In genomic region chr12:79162948-79163347, GRCh38 we compare ENCODE assay signal across 30 cellular contexts.
DNase-seq lines count a peak whose midpoint lies in the region; ATAC-seq, FAIRE-seq and TF ChIP-seq lines count a peak whose summit lies in the region.
"Had no signal": no experiment of that assay in that cellular context is flagged by ENCODE, and none has a peak within 500 bp of the region (broad histone marks: within the 10 kb centered on the region; RNA-seq: fewer than 3 reads in every experiment).

No MANE protein-coding gene starts in this region.

- H3K27ac ChIP-seq in SU-DHL-6 (ENCODE audit: low read depth, low read length), result peak overlapping the region; percentile 61
- H3K27ac ChIP-seq: epithelial cell of prostate, left lung, psoas muscle, suprapubic skin had no signal

- H3K4me3 ChIP-seq in SU-DHL-6 (ENCODE audit: insufficient read depth, low read length, poor library complexity, severe bottlenecking), result no peak overlapping the region
- H3K4me3 ChIP-seq: left lung, psoas muscle, suprapubic skin had no signal

- no peak overlapping the region; the same call in 1 of the 2 replicates for H3K9ac ChIP-seq in SU-DHL-6 (ENCODE audit: low read length)

- H3K79me2 ChIP-seq in SU-DHL-6 (ENCODE audit: insufficient read depth, low read length), result no peaks in the 10 kb centered on the region

- DNase-seq in NOMO-1 treated with DMSO at 0.1 percent for 48 hours (lab: John Stamatoyannopoulos, UW; ENCODE audit: unreplicated experiment) (peak; percentile 7), NOMO-1 treated with dmso at 0.1 percent for 144 hours (lab: John Stamatoyannopoulos, UW; ENCODE audit: unreplicated experiment) (no peak), urothelium cell line (ENCODE audit: low spot score) (no peak), NCI-H2107 (lab: John Stamatoyannopoulos, UW) (no peak), NCI-H1930 (lab: John Stamatoyannopoulos, UW) (no peak)
- DNase-seq in activated naive CD4-positive, alpha-beta T cell treated with anti-CD3 and anti-CD28 coated beads, Interleukin-2, amount 50 U/mL, for 16 hours, result no peak
- DNase-seq: activated CD4-positive, alpha-beta T cell treated with anti-CD3 and anti-CD28 coated beads, Interleukin-2, amount 10 ng/mL, durations not matched to agents 7 days and 5 days; activated naive CD4-positive, alpha-beta T cell; activated T-cell treated with anti-CD3 and anti-CD28 coated beads, Interleukin-2, amount 50 U/mL, for 48 hours; amygdala; CD4-positive, alpha-beta memory T cell; effector CD4-positive, alpha-beta T cell; left lung; naive B cell; NCI-H1092 treated with DMSO at 0.1 percent for 48 hours; NCI-H187 treated with DMSO at 0.1 percent for 48 hours; NCI-H345; NCI-H748 treated with DMSO at 0.1 percent for 48 hours; nucleus accumbens; OCI-M1; psoas muscle; stimulated activated CD4-positive, alpha-beta T cell treated with anti-CD3 and anti-CD28 coated beads, Interleukin-15, amount 100 ng/mL, for 24 hours; stimulated activated naive CD4-positive, alpha-beta T cell; T-helper 9 cell had no signal

- no peaks in the 10 kb centered on the region for H3K36me3 ChIP-seq in SU-DHL-6 (ENCODE audit: low read length)
- H3K36me3 ChIP-seq: left lung, suprapubic skin had no signal

- ATAC-seq in HG03342 (IDR thresholded peaks at IDR 0.05; ENCODE audit: unreplicated experiment), result peak; percentile 49
- ATAC-seq: left lung, psoas muscle, Right ventricle myocardium inferior had no signal

- H3F3A ChIP-seq in SU-DHL-6 (ENCODE audit: insufficient read depth), result peaks cover 4% of the 10 kb centered on the region; the same call in 1 of the 2 replicates

- TF ChIP-seq CTCF in SU-DHL-6 (IDR thresholded peaks at IDR 0.05; ENCODE audit: insufficient read depth, low read length, poor library complexity, severe bottlenecking), result no peak

- H3K27me3 ChIP-seq in SU-DHL-6 (ENCODE audit: low read length), result no peaks in the 10 kb centered on the region
- H3K27me3 ChIP-seq: left lung, suprapubic skin had no signal

- no peaks in the 10 kb centered on the region for H3K9me3 ChIP-seq in SU-DHL-6 (ENCODE audit: insufficient read depth, low read length)
- H3K9me3 ChIP-seq: left lung, psoas muscle, suprapubic skin had no signal

- H3K9me2 ChIP-seq in SU-DHL-6 (replicated peaks; ENCODE audit: insufficient read depth, low read length), result no peaks in the 10 kb centered on the region

- peak overlapping the region; percentile 40 for H3K4me2 ChIP-seq in SU-DHL-6 (ENCODE audit: low read depth, low read length, poor library complexity, severe bottlenecking)

- FAIRE-seq in urothelium cell line (lab: Jason Lieb, UNC), result no peak
- FAIRE-seq: islet of Langerhans had no signal

- no peaks in the 10 kb centered on the region for H4K20me1 ChIP-seq in SU-DHL-6 (ENCODE audit: low read depth, low read length)

- H2AFZ ChIP-seq in SU-DHL-6 (ENCODE audit: low read depth, low read length, severe bottlenecking), result no peak overlapping the region
